Comparison of ENCODE assay signal across 26 cellular contexts in the genomic region with DNA sequence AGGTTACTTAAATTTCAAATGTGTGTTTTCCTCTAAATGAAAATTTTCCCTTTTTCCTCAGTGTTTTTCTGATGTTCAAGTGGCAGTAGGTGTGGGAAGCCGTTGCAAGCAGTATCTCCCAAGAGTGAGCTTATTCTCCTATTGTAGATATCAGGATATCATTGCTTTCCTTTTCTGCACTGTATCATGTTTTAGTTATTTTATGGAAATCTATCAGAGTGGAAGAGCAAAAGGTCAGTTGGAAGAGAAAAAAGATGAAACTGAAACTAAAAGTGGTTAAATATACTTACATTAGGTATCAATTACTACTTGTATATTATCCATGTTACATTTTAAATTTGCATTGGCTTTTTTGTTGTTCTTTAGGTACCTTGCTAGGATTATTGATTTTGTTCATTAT. TPM values are rescaled to one million over a fixed set of nuclear protein-coding genes. Genes with fewer than 3 reads are reported as not detected.
DNase-seq lines count a peak whose midpoint lies in the region; ATAC-seq, FAIRE-seq and TF ChIP-seq lines count a peak whose summit lies in the region.
"Had no signal": no experiment of that assay in that cellular context is flagged by ENCODE, and none has a peak within 500 bp of the region (broad histone marks: within the 10 kb centered on the region; RNA-seq: fewer than 3 reads in every experiment).

No MANE protein-coding gene starts in this region.

- POLR2A ChIA-PET in A549 (lab: Yijun Ruan, JAX): no interaction called here
- POLR2A ChIA-PET in activated CD4-positive, alpha-beta memory T cell treated with anti-CD3 and anti-CD28 coated beads, Interleukin-2, amount 10 ng/mL, durations not matched to agents 7 days and 5 days (lab: Charles Lee): interaction anchor here (1.0 to 1.7 kb wide), 2 partner anchors 14 to 33 kb away, joined by 3 read pairs; no protein-coding TSS in a partner anchor

- H3K27ac Mint-ChIP-seq in effector memory CD8-positive, alpha-beta T cell: no peak overlapping the region
- no peak overlapping the region for H3K27ac Mint-ChIP-seq in activated CD4-positive, alpha-beta memory T cell treated with anti-CD3 and anti-CD28 coated beads, Interleukin-2, amount 10 ng/mL, durations not matched to agents 7 days and 5 days
- H3K27ac Mint-ChIP-seq: B cell; dendritic cell treated with granulocyte-macrophage colony-stimulating factor and Interleukin-4, amounts not matched to agents 40 ng/mL and 50 ng/mL, for 4 days; nephron; stimulated activated naive B cell treated with anti-CD40 and anti-IgM and Interleukin-4, amounts not matched to agents 10 μg/mL and 1 μg/mL and 100 μg/mL, for 72 hours had no signal

- no peak for ATAC-seq in A549
- ATAC-seq in effector memory CD8-positive, alpha-beta T cell (replicated peaks): no peak
- ATAC-seq in GM21528 (IDR thresholded peaks at IDR 0.05; ENCODE audit: low FRiP score, unreplicated experiment): no peak
- ATAC-seq: stimulated activated naive B cell treated with anti-CD40 and anti-IgM and Interleukin-4, amounts not matched to agents 10 μg/mL and 1 μg/mL and 100 μg/mL, for 72 hours had no signal

- no peaks in the 10 kb centered on the region for H3K27me3 Mint-ChIP-seq in effector memory CD8-positive, alpha-beta T cell
- no peaks in the 10 kb centered on the region for H3K27me3 Mint-ChIP-seq in activated CD4-positive, alpha-beta memory T cell treated with anti-CD3 and anti-CD28 coated beads, Interleukin-2, amount 10 ng/mL, durations not matched to agents 7 days and 5 days
- H3K27me3 Mint-ChIP-seq: dendritic cell treated with granulocyte-macrophage colony-stimulating factor and Interleukin-4, amounts not matched to agents 40 ng/mL and 50 ng/mL, for 4 days had no signal

- TF ChIP-seq CTCF in A549 (IDR thresholded peaks at IDR 0.05): no peak

- H3K4me3 Mint-ChIP-seq in effector memory CD8-positive, alpha-beta T cell: peak overlapping the region; percentile 53 to 62
- no peak overlapping the region for H3K4me3 Mint-ChIP-seq in activated CD4-positive, alpha-beta memory T cell treated with anti-CD3 and anti-CD28 coated beads, Interleukin-2, amount 10 ng/mL, durations not matched to agents 7 days and 5 days
- H3K4me3 Mint-ChIP-seq: B cell; dendritic cell treated with granulocyte-macrophage colony-stimulating factor and Interleukin-4, amounts not matched to agents 40 ng/mL and 50 ng/mL, for 4 days; nephron; stimulated activated naive B cell treated with anti-CD40 and anti-IgM and Interleukin-4, amounts not matched to agents 10 μg/mL and 1 μg/mL and 100 μg/mL, for 72 hours had no signal

- no peak for TF ChIP-seq RAD21 in A549 (conservative IDR thresholded peaks at IDR 0.05 in 1 of 2, IDR thresholded peaks at IDR 0.05 in 1 of 2)

- no peak for DNase-seq in A549 (ENCODE audit: low read depth in 1 of 2, low spot score in 1 of 2)
- DNase-seq in NCI-H2029 treated with DMSO at 0.1 percent for 48 hours (lab: John Stamatoyannopoulos, UW): peak; percentile 22
- no peak for DNase-seq in effector memory CD8-positive, alpha-beta T cell
- DNase-seq in activated CD4-positive, alpha-beta memory T cell treated with anti-CD3 and anti-CD28 coated beads, Interleukin-2, amount 10 ng/mL, durations not matched to agents 7 days and 5 days: no peak
- DNase-seq in mucosa of gallbladder (ENCODE audit: low spot score): no peak
- DNase-seq: activated CD4-positive, alpha-beta T cell treated with anti-CD3 and anti-CD28 coated beads for 4 hours; foreskin melanocyte; GF-D8; NCI-H1417; NCI-H2171 treated with DMSO at 0.1 percent for 48 hours; NCI-H69; sigmoid colon; stimulated activated naive B cell treated with anti-CD40 and anti-IgM and Interleukin-4, amounts not matched to agents 10 μg/mL and 1 μg/mL and 100 μg/mL, for 72 hours had no signal

- H3K4me2 ChIP-seq in A549: no peak overlapping the region

- no peak for TF ChIP-seq EP300 in A549 (IDR thresholded peaks at IDR 0.05)

- H3K4me3 ChIP-seq in A549: no peak overlapping the region
- H3K4me3 ChIP-seq: SK-N-MC, tibial nerve had no signal

- H3K27ac ChIP-seq in A549: no peak overlapping the region
- H3K27ac ChIP-seq: epithelial cell of prostate, sigmoid colon, SK-N-MC, tibial nerve had no signal

- FAIRE-seq in A204.1 (lab: Jason Lieb, UNC) (peak; percentile 39), A549 (lab: Jason Lieb, UNC) (peak; percentile 74)
- FAIRE-seq: bronchial epithelial cell, H54, HTR-8/SVneo, keratinocyte had no signal

- WGBS in A549 (ENCODE audit: missing lambda C conversion rate): 33% methylated on average over 1 of the region's 1 CpG

- CTCF ChIA-PET in A549 (lab: Yijun Ruan, JAX): no interaction called here
- CTCF ChIA-PET in activated CD4-positive, alpha-beta memory T cell treated with anti-CD3 and anti-CD28 coated beads, Interleukin-2, amount 10 ng/mL, durations not matched to agents 7 days and 5 days (lab: Charles Lee): no interaction called here

- peaks cover 19 to 55% of the 10 kb centered on the region in 2 donors for H3K4me1 Mint-ChIP-seq in effector memory CD8-positive, alpha-beta T cell (ENCODE audit: low read depth in 2 of 2)
- peaks cover 26% of the 10 kb centered on the region for H3K4me1 Mint-ChIP-seq in activated CD4-positive, alpha-beta memory T cell treated with anti-CD3 and anti-CD28 coated beads, Interleukin-2, amount 10 ng/mL, durations not matched to agents 7 days and 5 days
- H3K4me1 Mint-ChIP-seq: B cell, nephron had no signal

- no peak for TF ChIP-seq POLR2A in A549 (IDR thresholded peaks at IDR 0.05; ENCODE audit: low read length)

- peaks cover 8% of the 10 kb centered on the region; the same call in 1 of the 3 replicates for H3K9me3 ChIP-seq in A549

- H3K4me1 ChIP-seq in A549: no peaks in the 10 kb centered on the region
- H3K4me1 ChIP-seq: tibial nerve had no signal

- H3K36me3 Mint-ChIP-seq in effector memory CD8-positive, alpha-beta T cell (ENCODE audit: insufficient read depth): peaks cover 14% of the 10 kb centered on the region
- H3K36me3 Mint-ChIP-seq in activated CD4-positive, alpha-beta memory T cell treated with anti-CD3 and anti-CD28 coated beads, Interleukin-2, amount 10 ng/mL, durations not matched to agents 7 days and 5 days (ENCODE audit: low read depth): peaks cover 64% of the 10 kb centered on the region

- peaks cover 3 to 12% of the 10 kb centered on the region in 2 donors for H3K9me3 Mint-ChIP-seq in effector memory CD8-positive, alpha-beta T cell
- peaks cover 33% of the 10 kb centered on the region for H3K9me3 Mint-ChIP-seq in activated CD4-positive, alpha-beta memory T cell treated with anti-CD3 and anti-CD28 coated beads, Interleukin-2, amount 10 ng/mL, durations not matched to agents 7 days and 5 days

TF ChIP-seq in A549, 52 proteins besides CTCF, POLR2A, EP300 and RAD21:
- no peak for TF ChIP-seq TP53 (CRISPR knock-in tag; IDR thresholded peaks at IDR 0.05)
- no peak for TF ChIP-seq ESRRA (IDR thresholded peaks at IDR 0.05; ENCODE audit: borderline replicate concordance, low read length)
- no peak for TF ChIP-seq CEBPB (IDR thresholded peaks at IDR 0.05)
- TF ChIP-seq HDAC2 (IDR thresholded peaks at IDR 0.05): no peak
- TF ChIP-seq MAZ (IDR thresholded peaks at IDR 0.05; ENCODE audit: borderline replicate concordance, low read depth, low read length): no peak

RNA-seq across cellular contexts. Expression of gene PDE3B, which starts 57.0 kb away (rescaled TPM):
- polyA plus RNA-seq in A549 (2011; rRNA removed) (2.6 and 2.9 TPM in 2 replicates), A549 (2017; fragmentation: RNase III; extraction: RNeasy Plus Mini Kit Qiagen cat#74134 plus additional on column Dnase treatment) (2.3 to 2.4 TPM (median 2.4 TPM) in 3 replicates)
- 0.67 and 1.0 TPM in 2 replicates for polyA plus RNA-seq in A549 (2012; cell fraction: cytosol; rRNA removed)
- 1.1 and 1.4 TPM in 2 replicates for polyA plus RNA-seq in A549 (2012; cell fraction: nucleus; rRNA removed)
- 2.8 and 3.5 TPM in 2 replicates for polyA minus RNA-seq in A549 (2011; rRNA and poly(A)+ RNA removed)
- total RNA-seq in activated CD4-positive, alpha-beta memory T cell treated with anti-CD3 and anti-CD28 coated beads, Interleukin-2, amount 10 ng/mL, durations not matched to agents 7 days and 5 days: 10 to 100 TPM; 73.9 to 74.9 TPM
- 7.5 TPM for total RNA-seq in mucosa of gallbladder
- total RNA-seq: LHCN-M2 had no signal
